ENCODE assay signal across 16 cellular contexts in the genomic region with DNA sequence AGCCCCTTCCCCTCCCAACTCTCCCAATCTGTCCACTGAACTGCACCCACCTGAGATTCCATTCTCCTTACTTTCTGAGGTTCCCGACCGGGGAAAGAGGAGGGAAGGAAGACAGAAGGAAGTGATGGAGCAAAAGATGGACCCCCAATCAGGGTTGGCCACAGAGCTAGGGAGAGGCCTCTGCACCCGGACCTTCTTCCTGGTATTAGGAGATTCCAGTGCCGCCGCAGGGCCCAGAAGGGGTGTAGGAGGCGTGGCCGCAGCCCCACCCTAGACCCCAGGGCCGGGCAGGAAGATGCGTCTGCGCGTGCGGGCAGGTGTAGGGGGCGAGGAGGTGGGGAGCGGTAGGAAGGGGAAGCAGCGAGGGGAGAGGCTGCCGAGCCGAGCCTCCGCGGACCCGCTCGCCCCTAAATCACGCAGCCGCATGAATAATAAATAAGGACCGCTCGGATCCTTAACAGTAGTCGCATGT.
DNase-seq lines count a peak whose midpoint lies in the region; ATAC-seq and TF ChIP-seq lines count a peak whose summit lies in the region.
"Had no signal": no experiment of that assay in that cellular context is flagged by ENCODE, and none has a peak within 500 bp of the region (broad histone marks: within the 10 kb centered on the region; RNA-seq: fewer than 3 reads in every experiment).

No MANE protein-coding gene starts in this region.

- peaks cover 0 to 16% (median 4%) of the 10 kb centered on the region in 11 donors for H3K9me3 ChIP-seq in heart right ventricle
- H3K9me3 ChIP-seq in endodermal cell (ENCODE audit: control insufficient read depth, low read length), result peaks cover 14% of the 10 kb centered on the region
- H3K9me3 ChIP-seq in vagina, result no peaks in the 10 kb centered on the region

- H3K9me3 Mint-ChIP-seq in endodermal cell, result peaks cover 20% of the 10 kb centered on the region

- ATAC-seq in heart right ventricle (peak in 1 of 8 donors; percentile 39), Right ventricle myocardium superior (ENCODE audit: poor library complexity) (no peak)

- WGBS in heart right ventricle, 2 donors, result 6 to 7% methylated on average over 26 of the region's 26 CpGs
- 78 to 96% methylated on average over 12 to 26 of the region's 26 CpGs for whole genome bisulfite sequencing in endodermal cell (ENCODE audit: insufficient coverage in 1 of 2, insufficient read length in 1 of 2), 2 experiments

- no peaks in the 10 kb centered on the region for H3K4me1 Mint-ChIP-seq in endodermal cell

- H3K36me3 ChIP-seq in heart right ventricle, result no peaks in the 10 kb centered on the region
- no peaks in the 10 kb centered on the region for H3K36me3 ChIP-seq in endodermal cell (ENCODE audit: control insufficient read depth, insufficient read depth, low read length)
- no peaks in the 10 kb centered on the region for H3K36me3 ChIP-seq in vagina

- DNase-seq in heart right ventricle, result no peak
- DNase-seq in Right ventricle myocardium superior, result no peak
- peak; percentile 24 for DNase-seq in endodermal cell
- DNase-seq in left kidney (ENCODE audit: low read depth, low spot score), result peak; percentile 42
- peak; percentile 49 to 56 for DNase-seq in vagina (ENCODE audit: extremely low spot score in 2 of 2)
- no peak for DNase-seq in NCI-H2107 treated with DMSO at 0.1 percent for 48 hours (lab: John Stamatoyannopoulos, UW; ENCODE audit: unreplicated experiment)
- no peak for DNase-seq in foreskin melanocyte
- no peak for DNase-seq in activated CD4-positive, alpha-beta T cell treated with anti-CD3 and anti-CD28 coated beads, Interleukin-2, amount 50 U/mL, for 1 hour
- DNase-seq: DMS153, IMR-90, Karpas-422, MM.1S, NCI-H1092 treated with DMSO at 0.1 percent for 48 hours, NCI-H2081 treated with DMSO at 0.1 percent for 48 hours, NCI-H524 had no signal

- TF ChIP-seq POLR2A in vagina (IDR thresholded peaks at IDR 0.05), result no peak

- H3K4me3 ChIP-seq in heart right ventricle (peak overlapping the region in 6 of 10 donors; percentile 1 to 24 (median 17)), endodermal cell (ENCODE audit: low read length) (no peak overlapping the region), vagina (no peak overlapping the region)

- H3K27ac ChIP-seq in heart right ventricle (no peak overlapping the region), endodermal cell (ENCODE audit: low read depth, low read length) (no peak overlapping the region), vagina (no peak overlapping the region)
- H3K27ac ChIP-seq: C4-2B had no signal

- no peak overlapping the region for H3K27ac Mint-ChIP-seq in endodermal cell

- H3K27me3 Mint-ChIP-seq in endodermal cell (ENCODE audit: insufficient read depth), result peaks cover 16% of the 10 kb centered on the region

- no peaks in the 10 kb centered on the region for H3K36me3 Mint-ChIP-seq in endodermal cell (ENCODE audit: low read depth)

- TF ChIP-seq CTCF in heart right ventricle (IDR thresholded peaks at IDR 0.05) (no peak), endodermal cell (conservative IDR thresholded peaks at IDR 0.05) (no peak), vagina (IDR thresholded peaks at IDR 0.05) (no peak)

- intact Hi-C loops in heart right ventricle (cut with DNase I), result loop anchor here in 5 of 10 donors (10.0 kb wide), 2 partner anchors 658 to 668 kb away; no protein-coding TSS in a partner anchor
- intact Hi-C loops in Right ventricle myocardium superior (cut with DNase I), result no loop called here
- intact Hi-C loops in vagina (cut with DNase I), result no loop called here

- no peak overlapping the region for H3K4me3 Mint-ChIP-seq in endodermal cell

- no peak overlapping the region for H3K9ac ChIP-seq in endodermal cell (ENCODE audit: extremely low read depth, low read length, poor library complexity, severe bottlenecking)

- H3K27me3 ChIP-seq in heart right ventricle (peaks cover 12 to 86% (median 67%) of the 10 kb centered on the region in 7 donors), endodermal cell (ENCODE audit: control insufficient read depth, insufficient read depth, low read length, poor library complexity, severe bottlenecking) (no peaks in the 10 kb centered on the region), vagina (peaks cover 7% of the 10 kb centered on the region)

- peaks cover 0 to 5% (median 0%) of the 10 kb centered on the region in 9 donors for H3K4me1 ChIP-seq in heart right ventricle
- no peaks in the 10 kb centered on the region for H3K4me1 ChIP-seq in endodermal cell (ENCODE audit: control insufficient read depth, insufficient read depth, low read length)
- peaks cover 5% of the 10 kb centered on the region for H3K4me1 ChIP-seq in vagina

Comparison
In these comparisons a context has a peak if more than half of its experiments do, and no peak if none do; other contexts are left out.
1. DNase-seq: peak in endodermal cell (single experiment), left kidney (single experiment) and vagina (2 of 2); none in heart right ventricle (0 of 2), Right ventricle myocardium superior (single experiment), NCI-H2107 treated with DMSO at 0.1 percent for 48 hours (single experiment), foreskin melanocyte (single experiment) and activated CD4-positive, alpha-beta T cell treated with anti-CD3 and anti-CD28 coated beads, Interleukin-2, amount 50 U/mL, for 1 hour (single experiment).
2. H3K4me3 ChIP-seq: peak in heart right ventricle (6 of 10); none in endodermal cell (single experiment) and vagina (0 of 2).